Comparison of ENCODE assay signal across 12 cellular contexts in genomic region chr9:133369419-133369818, GRCh38. TPM values are rescaled to one million over a fixed set of nuclear protein-coding genes. Genes with fewer than 3 reads are reported as not detected.
A peak's percentile ranks its signal among the peaks of the same experiment; 100 is the strongest.
DNase-seq lines count a peak whose midpoint lies in the region; ATAC-seq and TF ChIP-seq lines count a peak whose summit lies in the region.
"Had no signal": no experiment of that assay in that cellular context is flagged by ENCODE, and none has a peak within 500 bp of the region (broad histone marks: within the 10 kb centered on the region; RNA-seq: fewer than 3 reads in every experiment).

No MANE protein-coding gene starts in this region.

- no peak overlapping the region for H2AK5ac ChIP-seq in trophoblast cell (ENCODE audit: low read length)

- intact Hi-C loops in CD8-positive, alpha-beta T cell (cut with DNase I, micrococcal nuclease): no loop called here

- no peaks in the 10 kb centered on the region for H3K27me3 ChIP-seq in CD8-positive, alpha-beta T cell (ENCODE audit: insufficient read depth, low read length)
- H3K27me3 ChIP-seq in duodenal mucosa (ENCODE audit: control insufficient read depth in 1 of 2, insufficient read depth in 2 of 2, low read length in 2 of 2): no peaks in the 10 kb centered on the region
- no peaks in the 10 kb centered on the region for H3K27me3 ChIP-seq in trophoblast cell (ENCODE audit: insufficient read depth, low read length)
- H3K27me3 ChIP-seq: SJCRH30 had no signal

- peak in 1 of 7 experiments; percentile 44 for DNase-seq in CD8-positive, alpha-beta T cell
- DNase-seq in RWPE1 (ENCODE audit: low spot score) (no peak), trophoblast cell (peak in 1 of 2 donors; percentile 1), NCI-H2196 (lab: John Stamatoyannopoulos, UW; ENCODE audit: unreplicated experiment) (no peak), activated gamma-delta T cell treated with Interleukin-2 at 50 U/mL for 16 hours (no peak)
- DNase-seq: COR-L47, GOT3, MM.1S, SJCRH30 had no signal

- H3K36me3 ChIP-seq in CD8-positive, alpha-beta T cell (ENCODE audit: insufficient read depth, low read length): peaks cover 25% of the 10 kb centered on the region
- H3K36me3 ChIP-seq in duodenal mucosa (ENCODE audit: control insufficient read depth in 1 of 2, insufficient read depth in 2 of 2, low read length in 2 of 2) (peaks cover 47 to 70% of the 10 kb centered on the region in 2 donors), trophoblast cell (ENCODE audit: control insufficient read depth in 1 of 2, insufficient read depth in 2 of 2, low read length in 2 of 2) (peaks cover 71 to 82% of the 10 kb centered on the region in 2 experiments)

- no peak overlapping the region for H3K4me2 ChIP-seq in trophoblast cell (ENCODE audit: low read length)

- H3K9me3 ChIP-seq in CD8-positive, alpha-beta T cell (ENCODE audit: low read length): no peaks in the 10 kb centered on the region
- H3K9me3 ChIP-seq in duodenal mucosa (ENCODE audit: control insufficient read depth in 1 of 2, low read length in 2 of 2): no peaks in the 10 kb centered on the region
- H3K9me3 ChIP-seq in trophoblast cell (ENCODE audit: insufficient read depth, low read depth, low read length): peaks cover 1% of the 10 kb centered on the region
- H3K9me3 ChIP-seq: SJCRH30 had no signal

- H3K18ac ChIP-seq in trophoblast cell (ENCODE audit: low read length): no peak overlapping the region

- WGBS in trophoblast cell (ENCODE audit: extremely low coverage, insufficient coverage, insufficient read length): no CpG with 5 or more reads among the region's 6 CpGs

- H3K4me1 Mint-ChIP-seq in CD8-positive, alpha-beta T cell (ENCODE audit: low read depth): peaks cover 76% of the 10 kb centered on the region

- no peak overlapping the region for H2AFZ ChIP-seq in trophoblast cell (ENCODE audit: insufficient read depth, low read length, poor library complexity)

- H2BK120ac ChIP-seq in trophoblast cell (ENCODE audit: insufficient read depth, low read length, poor library complexity): no peak overlapping the region

- peaks cover 62% of the 10 kb centered on the region for H3K36me3 Mint-ChIP-seq in CD8-positive, alpha-beta T cell

- no peak overlapping the region for H4K91ac ChIP-seq in trophoblast cell (ENCODE audit: low read depth, low read length)

- no peak overlapping the region for H3K4me3 ChIP-seq in CD8-positive, alpha-beta T cell (ENCODE audit: low read depth, low read length)
- H3K4me3 ChIP-seq in duodenal mucosa (ENCODE audit: low read depth in 1 of 2, low read length in 2 of 2) (peak overlapping the region; percentile 16 to 51), trophoblast cell (ENCODE audit: low read depth, low read length) (no peak overlapping the region)
- H3K4me3 ChIP-seq: SJCRH30 had no signal

- H4K12ac ChIP-seq in trophoblast cell (ENCODE audit: low read depth, low read length): no peak overlapping the region

- no peak overlapping the region for H2BK12ac ChIP-seq in trophoblast cell (ENCODE audit: low read length)

- H3K4me1 ChIP-seq in CD8-positive, alpha-beta T cell (ENCODE audit: insufficient read depth, low read length): peaks cover 60% of the 10 kb centered on the region
- H3K4me1 ChIP-seq in duodenal mucosa (ENCODE audit: control insufficient read depth in 1 of 2, insufficient read depth in 2 of 2, low read length in 2 of 2) (peaks cover 70 to 76% of the 10 kb centered on the region in 2 donors), trophoblast cell (ENCODE audit: control insufficient read depth in 1 of 2, insufficient read depth in 2 of 2, low read length in 2 of 2) (peaks cover 6 to 7% of the 10 kb centered on the region in 2 experiments)

- POLR2A ChIA-PET in CD8-positive, alpha-beta T cell (lab: Charles Lee): interaction anchor here (1.4 kb wide), 1 partner anchor 18 kb away, joined by 3 read pairs; no protein-coding TSS in a partner anchor
- POLR2A ChIA-PET in RWPE1 (lab: Yijun Ruan, JAX; ENCODE audit: low non-redundant PET): interaction anchor here (0.6 kb wide), 1 partner anchor 14 kb away, joined by 3 read pairs; no protein-coding TSS in a partner anchor

- peak overlapping the region; percentile 84 for H3K27ac ChIP-seq in CD8-positive, alpha-beta T cell (ENCODE audit: low read depth, low read length)
- H3K27ac ChIP-seq in RWPE1 (peak overlapping the region; percentile 14), duodenal mucosa (ENCODE audit: low read depth, low read length) (peak overlapping the region; percentile 63), trophoblast cell (ENCODE audit: low read depth, low read length) (no peak overlapping the region)
- H3K27ac ChIP-seq: SJCRH30 had no signal

- H3K4ac ChIP-seq in trophoblast cell (ENCODE audit: low read depth, low read length): peak overlapping the region; percentile 68

- H3K9me3 Mint-ChIP-seq in CD8-positive, alpha-beta T cell: no peaks in the 10 kb centered on the region

- peaks cover 26% of the 10 kb centered on the region for H3K79me2 ChIP-seq in trophoblast cell (ENCODE audit: control insufficient read depth, insufficient read depth, low read length, poor library complexity)

- H4K8ac ChIP-seq in trophoblast cell (ENCODE audit: low read depth, low read length): no peak overlapping the region

- no peak for ATAC-seq in CD8-positive, alpha-beta T cell
- no peak for ATAC-seq in GM18907 (IDR thresholded peaks at IDR 0.05; ENCODE audit: unreplicated experiment)

- no peak overlapping the region for H3K14ac ChIP-seq in trophoblast cell (ENCODE audit: low read length)

- no peak overlapping the region for H2BK5ac ChIP-seq in trophoblast cell (ENCODE audit: low read depth, low read length, poor library complexity)

- CTCF ChIA-PET in CD8-positive, alpha-beta T cell (lab: Charles Lee): interaction anchor here (1.1 to 3.3 kb wide), 3 partner anchors 10 to 29 kb away, joined by 3 to 25 read pairs (median 4); partner anchors contain the start of genes MED22 and RPL7A
- CTCF ChIA-PET in RWPE1 (lab: Yijun Ruan, JAX): no interaction called here

- peak overlapping the region; percentile 97 for H3K27ac Mint-ChIP-seq in CD8-positive, alpha-beta T cell

- H3K79me1 ChIP-seq in trophoblast cell (ENCODE audit: low read length): no peaks in the 10 kb centered on the region

- TF ChIP-seq CTCF in CD8-positive, alpha-beta T cell (IDR thresholded peaks at IDR 0.05): no peak
- no peak for TF ChIP-seq CTCF in RWPE1 (conservative IDR thresholded peaks at IDR 0.05; ENCODE audit: low read depth)

- no peak overlapping the region for H3K23ac ChIP-seq in trophoblast cell (ENCODE audit: low read length)

- no peaks in the 10 kb centered on the region for H3K27me3 Mint-ChIP-seq in CD8-positive, alpha-beta T cell (ENCODE audit: low read depth)

- peak overlapping the region; percentile 77 for H3K4me3 Mint-ChIP-seq in CD8-positive, alpha-beta T cell

- H3K9ac ChIP-seq in duodenal mucosa (ENCODE audit: low read depth in 1 of 2, low read length in 2 of 2) (peak overlapping the region; percentile 10 to 34), trophoblast cell (ENCODE audit: low read length) (no peak overlapping the region)

RNA-seq across cellular contexts. Expression of gene SURF4, which starts 6.4 kb away (rescaled TPM):
- 100 to 1,000 TPM; 228 TPM for total RNA-seq in CD8-positive, alpha-beta T cell
- 307 and 319 TPM in 2 replicates for polyA plus RNA-seq in trophoblast cell (2013)

RNA-seq across cellular contexts. Expression of gene STKLD1, which starts 6.7 kb away (rescaled TPM):
- 1 to 10 TPM in 1 of 2 experiments, under 1 TPM in 1; 0.92 to 1.8 TPM for total RNA-seq in CD8-positive, alpha-beta T cell
- polyA plus RNA-seq in trophoblast cell (2013): 0.18 and 0.79 TPM in 2 replicates
- total RNA-seq: kidney epithelial cell had no signal

RNA-seq across cellular contexts. Expression of gene SURF2, which starts 13.1 kb away (rescaled TPM):
- 10 to 100 TPM; 18.6 to 21.9 TPM for total RNA-seq in CD8-positive, alpha-beta T cell
- 26.2 and 28.9 TPM in 2 replicates for polyA plus RNA-seq in trophoblast cell (2013)

RNA-seq across cellular contexts. Expression of gene SURF1, which starts 13.1 kb away (rescaled TPM):
- 10 to 100 TPM; 34.3 to 36.8 TPM for total RNA-seq in CD8-positive, alpha-beta T cell
- polyA plus RNA-seq in trophoblast cell (2013): 21.3 and 22.9 TPM in 2 replicates

RNA-seq across cellular contexts. Expression of gene RPL7A, which starts 21.4 kb away (rescaled TPM):
- total RNA-seq in CD8-positive, alpha-beta T cell: 1,000 to 10,000 TPM; 2,612 to 2,623 TPM
- 1,644 and 1,714 TPM in 2 replicates for polyA plus RNA-seq in trophoblast cell (2013)

Comparison
In these comparisons a context has a peak if more than half of its experiments do, and no peak if none do; other contexts are left out.
1. H3K4me3 ChIP-seq: peak in duodenal mucosa (2 of 2); none in CD8-positive, alpha-beta T cell (single experiment) and trophoblast cell (single experiment).